Comparison of ENCODE assay signal across 24 cellular contexts in the genomic region with DNA sequence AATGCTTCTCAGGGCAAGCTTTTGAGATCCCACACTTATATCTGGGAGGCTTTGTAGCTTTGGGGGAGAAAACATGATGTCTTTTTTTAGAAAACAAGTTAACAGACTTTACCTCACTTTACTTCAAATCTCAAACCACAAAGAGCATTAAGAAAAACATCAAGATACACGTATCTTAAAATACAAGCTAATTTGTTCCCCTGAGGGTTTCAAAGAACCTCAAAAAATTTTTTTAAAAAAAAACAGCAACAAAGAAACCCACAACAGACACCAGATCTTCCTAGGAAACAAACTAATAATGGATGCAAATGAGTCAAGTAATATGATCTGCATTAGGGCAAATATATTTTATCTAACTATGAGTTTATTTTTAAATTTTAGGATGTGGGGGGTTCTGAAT. TPM values are rescaled to one million over a fixed set of nuclear protein-coding genes. Genes with fewer than 3 reads are reported as not detected.
DNase-seq lines count a peak whose midpoint lies in the region; ATAC-seq lines count a peak whose summit lies in the region.
"Had no signal": no experiment of that assay in that cellular context is flagged by ENCODE, and none has a peak within 500 bp of the region (broad histone marks: within the 10 kb centered on the region; RNA-seq: fewer than 3 reads in every experiment).

No MANE protein-coding gene starts in this region.

- peaks cover 9% of the 10 kb centered on the region for H3K36me3 Mint-ChIP-seq in activated naive CD4-positive, alpha-beta T cell treated with anti-CD3 and anti-CD28 coated beads, Interleukin-2, amount 50 U/mL, for 24 hours
- H3K36me3 Mint-ChIP-seq in activated naive CD8-positive, alpha-beta T cell treated with anti-CD3 and anti-CD28 coated beads, Interleukin-2, amount 50 U/mL, for 24 hours (ENCODE audit: low read depth): peaks cover 45% of the 10 kb centered on the region
- H3K36me3 Mint-ChIP-seq in stimulated activated memory B cell treated with anti-CD40 and anti-IgM and Interleukin-4, amounts not matched to agents 10 μg/mL and 1 μg/mL and 100 μg/mL, for 72 hours: peaks cover 51% of the 10 kb centered on the region

- peaks cover 46% of the 10 kb centered on the region for H3K4me1 ChIP-seq in Karpas-422 (ENCODE audit: low read length)
- H3K4me1 ChIP-seq: prostate gland had no signal

- intact Hi-C loops in Right ventricle myocardium inferior (cut with DNase I): no loop called here

- no peak overlapping the region for H3K4me3 ChIP-seq in Karpas-422 (ENCODE audit: low read length)
- H3K4me3 ChIP-seq: dorsolateral prefrontal cortex, prostate gland had no signal

- no peaks in the 10 kb centered on the region for H3K9me3 ChIP-seq in Karpas-422 (ENCODE audit: low read length)
- H3K9me3 ChIP-seq: prostate gland had no signal

- no peak overlapping the region for H3K4me3 Mint-ChIP-seq in activated naive CD4-positive, alpha-beta T cell treated with anti-CD3 and anti-CD28 coated beads, Interleukin-2, amount 50 U/mL, for 24 hours
- no peak overlapping the region for H3K4me3 Mint-ChIP-seq in activated naive CD8-positive, alpha-beta T cell treated with anti-CD3 and anti-CD28 coated beads, Interleukin-2, amount 50 U/mL, for 24 hours
- peak overlapping the region; percentile 59 for H3K4me3 Mint-ChIP-seq in stimulated activated memory B cell treated with anti-CD40 and anti-IgM and Interleukin-4, amounts not matched to agents 10 μg/mL and 1 μg/mL and 100 μg/mL, for 72 hours
- H3K4me3 Mint-ChIP-seq: T-helper 17 cell had no signal

- no peaks in the 10 kb centered on the region for H4K20me1 ChIP-seq in Karpas-422 (ENCODE audit: insufficient read depth, low read depth, low read length)

- peak overlapping the region; percentile 38 for H3K27ac Mint-ChIP-seq in activated naive CD4-positive, alpha-beta T cell treated with anti-CD3 and anti-CD28 coated beads, Interleukin-2, amount 50 U/mL, for 24 hours
- peak overlapping the region; percentile 17 for H3K27ac Mint-ChIP-seq in activated naive CD8-positive, alpha-beta T cell treated with anti-CD3 and anti-CD28 coated beads, Interleukin-2, amount 50 U/mL, for 24 hours
- peak overlapping the region; percentile 90 for H3K27ac Mint-ChIP-seq in stimulated activated memory B cell treated with anti-CD40 and anti-IgM and Interleukin-4, amounts not matched to agents 10 μg/mL and 1 μg/mL and 100 μg/mL, for 72 hours
- H3K27ac Mint-ChIP-seq: activated naive CD4-positive, alpha-beta T cell treated with anti-CD3 and anti-CD28 coated beads, Interleukin-2, amount 50 U/mL, for 72 hours; T-helper 17 cell had no signal

- peak overlapping the region; percentile 54 for H3K4me2 ChIP-seq in Karpas-422 (ENCODE audit: low read depth, low read length, poor library complexity, severe bottlenecking)

- no peaks in the 10 kb centered on the region for H3K9me3 Mint-ChIP-seq in activated naive CD4-positive, alpha-beta T cell treated with anti-CD3 and anti-CD28 coated beads, Interleukin-2, amount 50 U/mL, for 24 hours
- no peaks in the 10 kb centered on the region for H3K9me3 Mint-ChIP-seq in activated naive CD8-positive, alpha-beta T cell treated with anti-CD3 and anti-CD28 coated beads, Interleukin-2, amount 50 U/mL, for 24 hours
- peaks cover 8% of the 10 kb centered on the region for H3K9me3 Mint-ChIP-seq in stimulated activated memory B cell treated with anti-CD40 and anti-IgM and Interleukin-4, amounts not matched to agents 10 μg/mL and 1 μg/mL and 100 μg/mL, for 72 hours
- H3K9me3 Mint-ChIP-seq: activated naive CD4-positive, alpha-beta T cell treated with anti-CD3 and anti-CD28 coated beads, Interleukin-2, amount 50 U/mL, for 72 hours had no signal

- peaks cover 41% of the 10 kb centered on the region for H3K4me1 Mint-ChIP-seq in activated naive CD4-positive, alpha-beta T cell treated with anti-CD3 and anti-CD28 coated beads, Interleukin-2, amount 50 U/mL, for 24 hours
- H3K4me1 Mint-ChIP-seq in activated naive CD8-positive, alpha-beta T cell treated with anti-CD3 and anti-CD28 coated beads, Interleukin-2, amount 50 U/mL, for 24 hours: peaks cover 48% of the 10 kb centered on the region
- H3K4me1 Mint-ChIP-seq in stimulated activated memory B cell treated with anti-CD40 and anti-IgM and Interleukin-4, amounts not matched to agents 10 μg/mL and 1 μg/mL and 100 μg/mL, for 72 hours: peaks cover 83% of the 10 kb centered on the region

- H3K79me2 ChIP-seq in Karpas-422 (ENCODE audit: low read length): peaks cover 11% of the 10 kb centered on the region; the same call in 1 of the 2 replicates

- no peaks in the 10 kb centered on the region for H3K27me3 Mint-ChIP-seq in activated naive CD4-positive, alpha-beta T cell treated with anti-CD3 and anti-CD28 coated beads, Interleukin-2, amount 50 U/mL, for 24 hours
- no peaks in the 10 kb centered on the region for H3K27me3 Mint-ChIP-seq in activated naive CD8-positive, alpha-beta T cell treated with anti-CD3 and anti-CD28 coated beads, Interleukin-2, amount 50 U/mL, for 24 hours
- H3K27me3 Mint-ChIP-seq in stimulated activated memory B cell treated with anti-CD40 and anti-IgM and Interleukin-4, amounts not matched to agents 10 μg/mL and 1 μg/mL and 100 μg/mL, for 72 hours: no peaks in the 10 kb centered on the region
- H3K27me3 Mint-ChIP-seq: T-helper 17 cell had no signal

- ATAC-seq in activated naive CD8-positive, alpha-beta T cell treated with anti-CD3 and anti-CD28 coated beads, Interleukin-2, amount 50 U/mL, for 24 hours: no peak
- ATAC-seq in stimulated activated memory B cell treated with anti-CD40 and anti-IgM and Interleukin-4, amounts not matched to agents 10 μg/mL and 1 μg/mL and 100 μg/mL, for 72 hours: no peak
- ATAC-seq in Right ventricle myocardium inferior (no peak), GM18861 (IDR thresholded peaks at IDR 0.05; ENCODE audit: unreplicated experiment) (no peak)
- ATAC-seq: activated naive CD4-positive, alpha-beta T cell treated with anti-CD3 and anti-CD28 coated beads, Interleukin-2, amount 50 U/mL, for 72 hours; PC-3; T-helper 17 cell had no signal

- H3K27ac ChIP-seq in Karpas-422 (ENCODE audit: low read length): peak overlapping the region; percentile 61
- H3K27ac ChIP-seq: dorsolateral prefrontal cortex, prostate gland, VCaP had no signal

- H3K9me2 ChIP-seq in Karpas-422 (replicated peaks; ENCODE audit: insufficient read depth, low read length): no peaks in the 10 kb centered on the region

- no peaks in the 10 kb centered on the region for H3K27me3 ChIP-seq in Karpas-422 (ENCODE audit: low read length)
- H3K27me3 ChIP-seq: dorsolateral prefrontal cortex had no signal

- no peak overlapping the region for H3K9ac ChIP-seq in Karpas-422 (ENCODE audit: low read length)

- no peak for DNase-seq in activated naive CD4-positive, alpha-beta T cell (lab: John Stamatoyannopoulos, UW)
- no peak for DNase-seq in Karpas-422
- no peak for DNase-seq in activated naive CD8-positive, alpha-beta T cell treated with anti-CD3 and anti-CD28 coated beads, Interleukin-2, amount 50 U/mL, for 24 hours
- DNase-seq in Right ventricle myocardium inferior (ENCODE audit: missing footprints): no peak
- DNase-seq in GM03348 (ENCODE audit: low spot score): no peak
- DNase-seq: activated CD4-positive, alpha-beta T cell treated with anti-CD3 and anti-CD28 coated beads, Interleukin-2, amount 50 U/mL, for 48 hours; activated T-cell treated with anti-CD3 and anti-CD28 coated beads, Interleukin-2, amount 50 U/mL, for 48 hours; dorsolateral prefrontal cortex; GDM1; head of caudate nucleus; KBM-7; midbrain; NCI-H187 treated with DMSO at 0.1 percent for 48 hours; NCI-H226; NCI-H774; PC-3; SHP77; T-helper 17 cell had no signal

- H2AFZ ChIP-seq in Karpas-422 (ENCODE audit: low read length): no peak overlapping the region

- no peaks in the 10 kb centered on the region; the same call in 1 of the 2 replicates for H3K36me3 ChIP-seq in Karpas-422 (ENCODE audit: insufficient read depth, low read length)
- H3K36me3 ChIP-seq: prostate gland had no signal

RNA-seq across cellular contexts. Expression of a gene that starts 24.7 kb away (rescaled TPM):
- total RNA-seq in Karpas-422 (2014; rRNA removed; shearing (Covaris generic); ENCODE audit: low replicate concordance): 16.8 and 26.1 TPM in 2 replicates
- total RNA-seq in Right ventricle myocardium inferior: 40.2 TPM

RNA-seq across cellular contexts. Expression of a gene that starts 42.6 kb away (rescaled TPM):
- total RNA-seq in Karpas-422 (2014; rRNA removed; shearing (Covaris generic); ENCODE audit: low replicate concordance): not detected in 2 replicates
- total RNA-seq in Right ventricle myocardium inferior: not detected
- total RNA-seq: activated naive CD4-positive, alpha-beta T cell treated with anti-CD3 and anti-CD28 coated beads, Interleukin-2, amount 50 U/mL, for 72 hours; PC-3; T-helper 17 cell had no signal

Comparison
In these comparisons a context has a peak if more than half of its experiments do, and no peak if none do; other contexts are left out.
1. H3K27ac Mint-ChIP-seq: peak in every context shown above with its lines; median percentile 90 in stimulated activated memory B cell treated with anti-CD40 and anti-IgM and Interleukin-4, amounts not matched to agents 10 μg/mL and 1 μg/mL and 100 μg/mL, for 72 hours; 38 in activated naive CD4-positive, alpha-beta T cell treated with anti-CD3 and anti-CD28 coated beads, Interleukin-2, amount 50 U/mL, for 24 hours; 17 in activated naive CD8-positive, alpha-beta T cell treated with anti-CD3 and anti-CD28 coated beads, Interleukin-2, amount 50 U/mL, for 24 hours.